ENCODE assay signal across 9 cellular contexts in the genomic region with DNA sequence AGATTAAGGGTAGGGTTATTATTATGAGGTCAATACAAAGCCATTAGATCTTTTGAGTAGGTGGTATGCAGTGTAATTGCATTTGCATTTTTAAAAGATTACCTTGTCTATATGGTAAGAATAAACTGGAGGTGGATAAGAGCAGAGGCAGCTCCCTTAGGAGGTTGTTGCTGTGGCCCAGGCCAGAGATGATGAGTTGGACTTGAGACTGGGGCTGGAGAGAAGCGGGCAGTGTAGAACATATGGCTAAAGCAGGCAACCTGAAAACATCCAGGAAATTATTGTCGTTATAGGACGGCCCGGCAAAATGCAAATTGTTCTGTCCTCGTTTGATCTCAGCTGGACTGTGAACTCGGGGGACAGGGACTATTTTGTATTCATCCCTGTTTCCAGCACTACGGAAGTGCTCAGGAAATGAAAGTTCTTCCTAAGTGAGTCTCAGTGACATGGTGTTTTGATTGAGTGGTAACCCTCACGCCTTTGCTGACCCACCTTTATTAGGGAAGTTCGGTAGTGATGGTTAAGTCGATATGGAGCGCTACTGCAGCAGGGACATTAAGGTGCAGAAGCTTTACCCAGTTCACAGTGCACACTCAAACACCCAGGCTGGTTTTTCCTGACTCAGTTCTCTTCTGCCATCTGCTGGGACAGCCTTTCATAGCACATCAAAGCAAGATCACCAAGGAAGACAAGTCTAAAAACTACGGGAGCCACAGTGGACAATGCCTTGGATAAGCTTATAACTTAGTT. TPM values are rescaled to one million over a fixed set of nuclear protein-coding genes. Genes with fewer than 3 reads are reported as not detected.
A peak's percentile ranks its signal among the peaks of the same experiment; 100 is the strongest.
DNase-seq lines count a peak whose midpoint lies in the region; ATAC-seq and TF ChIP-seq lines count a peak whose summit lies in the region.
"Had no signal": no experiment of that assay in that cellular context is flagged by ENCODE, and none has a peak within 500 bp of the region (broad histone marks: within the 10 kb centered on the region; RNA-seq: fewer than 3 reads in every experiment).

No MANE protein-coding gene starts in this region.

- WGBS in transverse colon (ENCODE audit: low coverage in 1 of 2), 2 donors: 25 to 28% methylated on average over 7 to 12 of the region's 12 CpGs

- H3K27me3 Mint-ChIP-seq in CD14-positive monocyte (ENCODE audit: low read depth in 3 of 3) (peaks cover 17 to 19% (median 17%) of the 10 kb centered on the region in 3 donors), natural killer cell (ENCODE audit: low read depth in 2 of 2) (peaks cover 23 to 35% of the 10 kb centered on the region in 2 donors)
- peaks cover 37% of the 10 kb centered on the region for H3K27me3 Mint-ChIP-seq in activated CD4-positive, alpha-beta memory T cell treated with anti-CD3 and anti-CD28 coated beads, Interleukin-2, amount 10 ng/mL, durations not matched to agents 7 days and 5 days

- CTCF ChIA-PET in activated CD4-positive, alpha-beta memory T cell treated with anti-CD3 and anti-CD28 coated beads, Interleukin-2, amount 10 ng/mL, durations not matched to agents 7 days and 5 days (lab: Charles Lee): interaction anchor here (0.7 to 2.7 kb wide), 21 partner anchors 9 to 552 kb away, joined by 3 to 28 read pairs (median 4); partner anchors contain the start of genes HDDC3, MAN2A2, RCCD1 and SV2B

- no peak overlapping the region for H3K4me3 ChIP-seq in transverse colon
- H3K4me3 ChIP-seq: SJSA1 had no signal

- no peak for TF ChIP-seq EP300 in transverse colon (IDR thresholded peaks at IDR 0.05; ENCODE audit: low read depth)

- ATAC-seq in GM19043 (IDR thresholded peaks at IDR 0.05; ENCODE audit: low read depth, unreplicated experiment) (peak; percentile 55), HG03469 (IDR thresholded peaks at IDR 0.05; ENCODE audit: unreplicated experiment) (peak; percentile 87), esophagus mucosa (peak; percentile 87), natural killer cell (peak; percentile 70 to 86 (median 82))

- H3K4me3 Mint-ChIP-seq in CD14-positive monocyte (peak overlapping the region in 1 of 2 donors; percentile 75), natural killer cell (no peak overlapping the region)
- no peak overlapping the region for H3K4me3 Mint-ChIP-seq in activated CD4-positive, alpha-beta memory T cell treated with anti-CD3 and anti-CD28 coated beads, Interleukin-2, amount 10 ng/mL, durations not matched to agents 7 days and 5 days

- no peak for TF ChIP-seq POLR2A in transverse colon (IDR thresholded peaks at IDR 0.05)

- no peak overlapping the region for H3K27ac ChIP-seq in transverse colon
- H3K27ac ChIP-seq: SJSA1 had no signal

- H3K9me3 Mint-ChIP-seq in CD14-positive monocyte: peaks cover 3 to 13% (median 9%) of the 10 kb centered on the region in 7 donors
- no peaks in the 10 kb centered on the region for H3K9me3 Mint-ChIP-seq in activated CD4-positive, alpha-beta memory T cell treated with anti-CD3 and anti-CD28 coated beads, Interleukin-2, amount 10 ng/mL, durations not matched to agents 7 days and 5 days
- H3K9me3 Mint-ChIP-seq in natural killer cell: no peaks in the 10 kb centered on the region

- H3K27me3 ChIP-seq in transverse colon: peaks cover 24% of the 10 kb centered on the region

- H3K27ac Mint-ChIP-seq in CD14-positive monocyte (no peak overlapping the region), natural killer cell (no peak overlapping the region)
- no peak overlapping the region for H3K27ac Mint-ChIP-seq in activated CD4-positive, alpha-beta memory T cell treated with anti-CD3 and anti-CD28 coated beads, Interleukin-2, amount 10 ng/mL, durations not matched to agents 7 days and 5 days

- no peaks in the 10 kb centered on the region for H3K36me3 ChIP-seq in transverse colon
- H3K36me3 ChIP-seq: SJSA1 had no signal

- peaks cover 0 to 3% (median 0%) of the 10 kb centered on the region in 4 donors for H3K4me1 ChIP-seq in transverse colon
- H3K4me1 ChIP-seq: SJSA1 had no signal

- TF ChIP-seq CTCF in CD14-positive monocyte (IDR thresholded peaks at IDR 0.05): peak; percentile 54
- TF ChIP-seq CTCF in natural killer cell (IDR thresholded peaks at IDR 0.05): peak; percentile 34
- peak; percentile 47 to 58 (median 53) for TF ChIP-seq CTCF in transverse colon (IDR thresholded peaks at IDR 0.05)

- intact Hi-C loops in CD14-positive monocyte (cut with micrococcal nuclease) (no loop called here), natural killer cell (cut with micrococcal nuclease) (loop anchor here (2.0 kb wide), 1 partner anchor 93 kb away; no protein-coding TSS in a partner anchor), transverse colon (cut with DNase I; ENCODE audit: low total_unique reads) (no loop called here)

- no peaks in the 10 kb centered on the region for H3K9me3 ChIP-seq in transverse colon
- H3K9me3 ChIP-seq: SJSA1 had no signal

- no peaks in the 10 kb centered on the region for H3K36me3 Mint-ChIP-seq in CD14-positive monocyte
- H3K36me3 Mint-ChIP-seq in activated CD4-positive, alpha-beta memory T cell treated with anti-CD3 and anti-CD28 coated beads, Interleukin-2, amount 10 ng/mL, durations not matched to agents 7 days and 5 days (ENCODE audit: low read depth): no peaks in the 10 kb centered on the region
- H3K36me3 Mint-ChIP-seq in natural killer cell: no peaks in the 10 kb centered on the region

- in situ Hi-C loops in transverse colon (cut with MboI; ENCODE audit: low pct_ligation_motif_present in 1 of 4, low pct_unique_long_range_greater_than_20kb in 1 of 4, low sequenced_read_pairs in 3 of 4): loop anchor here in 3 of 4 donors (10.0 kb wide), 2 partner anchors 175 to 225 kb away; no protein-coding TSS in a partner anchor

- DNase-seq in CD14-positive monocyte (ENCODE audit: low spot score) (no peak), NCI-H69 (lab: John Stamatoyannopoulos, UW) (peak; percentile 67), natural killer cell (no peak), transverse colon (peak; percentile 70)
- peak; percentile 73 for DNase-seq in activated CD4-positive, alpha-beta memory T cell treated with anti-CD3 and anti-CD28 coated beads, Interleukin-2, amount 10 ng/mL, durations not matched to agents 7 days and 5 days

- H3K4me1 Mint-ChIP-seq in CD14-positive monocyte: peaks cover 34% of the 10 kb centered on the region
- peaks cover 30% of the 10 kb centered on the region for H3K4me1 Mint-ChIP-seq in activated CD4-positive, alpha-beta memory T cell treated with anti-CD3 and anti-CD28 coated beads, Interleukin-2, amount 10 ng/mL, durations not matched to agents 7 days and 5 days
- H3K4me1 Mint-ChIP-seq in natural killer cell: peaks cover 6 to 12% of the 10 kb centered on the region in 2 donors

- POLR2A ChIA-PET in activated CD4-positive, alpha-beta memory T cell treated with anti-CD3 and anti-CD28 coated beads, Interleukin-2, amount 10 ng/mL, durations not matched to agents 7 days and 5 days (lab: Charles Lee): interaction anchor here (1.0 to 1.6 kb wide), 4 partner anchors 28 to 95 kb away, joined by 3 to 5 read pairs (median 4); partner anchors contain the start of genes PRC1 and RCCD1

RNA-seq across cellular contexts. Expression of gene VPS33B, which starts 27.2 kb away (rescaled TPM):
- polyA plus RNA-seq in CD14-positive monocyte: 1 to 10 TPM; 4.0 to 4.8 TPM
- 10 to 100 TPM; 20.8 to 23.5 TPM for total RNA-seq in activated CD4-positive, alpha-beta memory T cell treated with anti-CD3 and anti-CD28 coated beads, Interleukin-2, amount 10 ng/mL, durations not matched to agents 7 days and 5 days
- 13.4 TPM for total RNA-seq in esophagus mucosa
- 10 to 100 TPM; 19.8 to 28.6 (median 24.9) TPM for total RNA-seq in natural killer cell
- total RNA-seq in transverse colon: 10 to 100 TPM in 2 of 4 donors, 1 to 10 TPM in 2; 6.7 to 18.7 (median 10.8) TPM

RNA-seq across cellular contexts. Expression of gene SV2B, which starts 50.5 kb away (rescaled TPM):
- polyA plus RNA-seq in CD14-positive monocyte: not detected
- total RNA-seq in activated CD4-positive, alpha-beta memory T cell treated with anti-CD3 and anti-CD28 coated beads, Interleukin-2, amount 10 ng/mL, durations not matched to agents 7 days and 5 days: under 1 TPM in 1 of 2 experiments, not detected in 1; 0.05 TPM
- total RNA-seq in esophagus mucosa: 0.28 TPM
- not detected for total RNA-seq in natural killer cell
- total RNA-seq in transverse colon: 10 to 100 TPM in 1 of 4 donors, 1 to 10 TPM in 2, under 1 TPM in 1; 0.27 to 10.3 (median 2.2) TPM
- total RNA-seq: SJSA1 had no signal

RNA-seq across cellular contexts. Expression of gene PRC1, which starts 55.2 kb away (rescaled TPM):
- 1 to 10 TPM; 1.6 to 2.0 TPM for polyA plus RNA-seq in CD14-positive monocyte
- 100 to 1,000 TPM; 158 to 167 TPM for total RNA-seq in activated CD4-positive, alpha-beta memory T cell treated with anti-CD3 and anti-CD28 coated beads, Interleukin-2, amount 10 ng/mL, durations not matched to agents 7 days and 5 days
- total RNA-seq in esophagus mucosa: 49.4 TPM
- total RNA-seq in natural killer cell: 10 to 100 TPM; 18.9 to 25.1 (median 23.3) TPM
- total RNA-seq in transverse colon: 10 to 100 TPM in 3 of 4 donors, 1 to 10 TPM in 1; 8.1 to 58.0 (median 23.7) TPM

Comparison
In these comparisons a context has a peak if more than half of its experiments do, and no peak if none do; other contexts are left out.
1. DNase-seq: peak in NCI-H69 (single experiment), activated CD4-positive, alpha-beta memory T cell treated with anti-CD3 and anti-CD28 coated beads, Interleukin-2, amount 10 ng/mL, durations not matched to agents 7 days and 5 days (single experiment) and transverse colon (single experiment); none in CD14-positive monocyte (single experiment) and natural killer cell (single experiment).
2. Peak in every context shown above with its lines, with median percentiles within 50 percentile points of each other: CTCF ChIP-seq and ATAC-seq.